Comparison of ENCODE assay signal across 18 cellular contexts in the genomic region with DNA sequence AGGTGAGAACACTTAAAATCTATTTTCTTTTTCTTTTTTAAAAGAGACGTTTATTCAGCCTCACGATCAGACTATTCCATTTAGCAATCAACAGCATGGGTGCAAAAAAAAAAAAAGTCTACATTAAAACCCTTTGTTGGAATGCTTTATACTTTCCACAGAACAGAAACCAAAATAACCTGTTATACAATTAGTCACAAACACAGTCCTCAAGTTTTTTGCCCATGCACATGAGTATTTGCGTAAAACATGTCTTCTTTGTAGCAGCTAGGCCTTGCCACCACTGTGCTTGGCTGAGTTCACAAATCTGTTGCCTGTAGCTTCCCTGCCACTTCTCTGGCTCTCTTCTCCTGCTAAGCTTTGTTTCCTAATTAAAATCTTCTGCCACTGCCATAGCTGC. TPM values are rescaled to one million over a fixed set of nuclear protein-coding genes. Genes with fewer than 3 reads are reported as not detected.
DNase-seq lines count a peak whose midpoint lies in the region; ATAC-seq lines count a peak whose summit lies in the region.
"Had no signal": no experiment of that assay in that cellular context is flagged by ENCODE, and none has a peak within 500 bp of the region (broad histone marks: within the 10 kb centered on the region; RNA-seq: fewer than 3 reads in every experiment).

No MANE protein-coding gene starts in this region.

- CTCF ChIA-PET in activated CD8-positive, alpha-beta T cell treated with anti-CD3 and anti-CD28 coated beads, Interleukin-2, amount 10 ng/mL, durations not matched to agents 7 days and 5 days (lab: Charles Lee) = interaction anchor here (0.8 to 4.7 kb wide), 10 partner anchors 9 to 483 kb away, joined by 3 to 57 read pairs (median 4); partner anchors contain the start of gene M6PR

- no peak for DNase-seq in activated naive CD4-positive, alpha-beta T cell treated with anti-CD3 and anti-CD28 coated beads, Interleukin-2, amount 50 U/mL, for 16 hours
- no peak for DNase-seq in activated CD8-positive, alpha-beta T cell treated with anti-CD3 and anti-CD28 coated beads, Interleukin-2, amount 10 ng/mL, durations not matched to agents 7 days and 5 days
- DNase-seq in effector memory CD8-positive, alpha-beta T cell = no peak
- DNase-seq in stimulated activated naive CD8-positive, alpha-beta T cell treated with anti-CD3 and anti-CD28 coated beads, Interleukin-15, amount 100 ng/mL, for 72 hours = no peak
- DNase-seq: activated effector memory CD4-positive, alpha-beta T cell treated with Interleukin-2 at 50 U/mL for 16 hours; GDM1; left ventricle myocardium superior; midbrain; NCI-H2081; NCI-H345; NCI-H748 treated with DMSO at 0.1 percent for 48 hours; stimulated activated CD4-positive, alpha-beta T cell treated with anti-CD3 and anti-CD28 coated beads, Interleukin-4, amount 100 ng/mL, for 1 hour; stomach; tibial artery had no signal

- H3K4me3 Mint-ChIP-seq in activated naive CD4-positive, alpha-beta T cell treated with anti-CD3 and anti-CD28 coated beads, Interleukin-2, amount 50 U/mL, for 24 hours = peak overlapping the region; percentile 41
- no peak overlapping the region for H3K4me3 Mint-ChIP-seq in activated CD8-positive, alpha-beta T cell treated with anti-CD3 and anti-CD28 coated beads, Interleukin-2, amount 10 ng/mL, durations not matched to agents 7 days and 5 days
- peak overlapping the region; percentile 57 to 62 for H3K4me3 Mint-ChIP-seq in effector memory CD8-positive, alpha-beta T cell
- H3K4me3 Mint-ChIP-seq in stimulated activated naive CD8-positive, alpha-beta T cell treated with anti-CD3 and anti-CD28 coated beads, Interleukin-15, amount 100 ng/mL, for 72 hours = peak overlapping the region; percentile 26 to 51

- no peak for ATAC-seq in activated CD8-positive, alpha-beta T cell treated with anti-CD3 and anti-CD28 coated beads, Interleukin-2, amount 10 ng/mL, durations not matched to agents 7 days and 5 days
- ATAC-seq in effector memory CD8-positive, alpha-beta T cell (replicated peaks) = no peak
- ATAC-seq in stimulated activated naive CD8-positive, alpha-beta T cell treated with anti-CD3 and anti-CD28 coated beads, Interleukin-15, amount 100 ng/mL, for 72 hours = no peak
- no peak for ATAC-seq in GM18909 (IDR thresholded peaks at IDR 0.05; ENCODE audit: poor library complexity, unreplicated experiment)
- no peak for ATAC-seq in GM21515 (IDR thresholded peaks at IDR 0.05; ENCODE audit: unreplicated experiment)
- ATAC-seq: K562, left ventricle myocardium superior had no signal

- peaks cover 14% of the 10 kb centered on the region for H3K36me3 Mint-ChIP-seq in activated naive CD4-positive, alpha-beta T cell treated with anti-CD3 and anti-CD28 coated beads, Interleukin-2, amount 50 U/mL, for 24 hours
- H3K36me3 Mint-ChIP-seq in activated CD8-positive, alpha-beta T cell treated with anti-CD3 and anti-CD28 coated beads, Interleukin-2, amount 10 ng/mL, durations not matched to agents 7 days and 5 days (ENCODE audit: low read depth) = peaks cover 6% of the 10 kb centered on the region
- peaks cover 32% of the 10 kb centered on the region for H3K36me3 Mint-ChIP-seq in effector memory CD8-positive, alpha-beta T cell (ENCODE audit: insufficient read depth)

- peaks cover 58% of the 10 kb centered on the region for H3K4me1 Mint-ChIP-seq in activated naive CD4-positive, alpha-beta T cell treated with anti-CD3 and anti-CD28 coated beads, Interleukin-2, amount 50 U/mL, for 24 hours
- peaks cover 25% of the 10 kb centered on the region for H3K4me1 Mint-ChIP-seq in activated CD8-positive, alpha-beta T cell treated with anti-CD3 and anti-CD28 coated beads, Interleukin-2, amount 10 ng/mL, durations not matched to agents 7 days and 5 days (ENCODE audit: low read depth)
- H3K4me1 Mint-ChIP-seq in effector memory CD8-positive, alpha-beta T cell (ENCODE audit: low read depth in 2 of 2) = peaks cover 30 to 40% of the 10 kb centered on the region in 2 donors
- peaks cover 27% of the 10 kb centered on the region for H3K4me1 Mint-ChIP-seq in stimulated activated naive CD8-positive, alpha-beta T cell treated with anti-CD3 and anti-CD28 coated beads, Interleukin-15, amount 100 ng/mL, for 72 hours

- peak overlapping the region; percentile 98 for H3K27ac Mint-ChIP-seq in activated naive CD4-positive, alpha-beta T cell treated with anti-CD3 and anti-CD28 coated beads, Interleukin-2, amount 50 U/mL, for 24 hours
- peak overlapping the region; percentile 82 for H3K27ac Mint-ChIP-seq in activated CD8-positive, alpha-beta T cell treated with anti-CD3 and anti-CD28 coated beads, Interleukin-2, amount 10 ng/mL, durations not matched to agents 7 days and 5 days
- peak overlapping the region in 1 of 2 donors; percentile 90 for H3K27ac Mint-ChIP-seq in effector memory CD8-positive, alpha-beta T cell
- H3K27ac Mint-ChIP-seq in stimulated activated naive CD8-positive, alpha-beta T cell treated with anti-CD3 and anti-CD28 coated beads, Interleukin-15, amount 100 ng/mL, for 72 hours = peak overlapping the region; percentile 79 to 97

- H3K27me3 Mint-ChIP-seq in activated naive CD4-positive, alpha-beta T cell treated with anti-CD3 and anti-CD28 coated beads, Interleukin-2, amount 50 U/mL, for 24 hours = no peaks in the 10 kb centered on the region
- no peaks in the 10 kb centered on the region for H3K27me3 Mint-ChIP-seq in activated CD8-positive, alpha-beta T cell treated with anti-CD3 and anti-CD28 coated beads, Interleukin-2, amount 10 ng/mL, durations not matched to agents 7 days and 5 days (ENCODE audit: low read depth)
- H3K27me3 Mint-ChIP-seq in effector memory CD8-positive, alpha-beta T cell = no peaks in the 10 kb centered on the region
- no peaks in the 10 kb centered on the region for H3K27me3 Mint-ChIP-seq in stimulated activated naive CD8-positive, alpha-beta T cell treated with anti-CD3 and anti-CD28 coated beads, Interleukin-15, amount 100 ng/mL, for 72 hours

- POLR2A ChIA-PET in activated CD8-positive, alpha-beta T cell treated with anti-CD3 and anti-CD28 coated beads, Interleukin-2, amount 10 ng/mL, durations not matched to agents 7 days and 5 days (lab: Charles Lee) = interaction anchor here (0.7 to 1.8 kb wide), 4 partner anchors 10 to 78 kb away, joined by 3 to 7 read pairs (median 6); partner anchors contain the start of gene M6PR

- no peaks in the 10 kb centered on the region for H3K9me3 Mint-ChIP-seq in activated naive CD4-positive, alpha-beta T cell treated with anti-CD3 and anti-CD28 coated beads, Interleukin-2, amount 50 U/mL, for 24 hours
- H3K9me3 Mint-ChIP-seq in activated CD8-positive, alpha-beta T cell treated with anti-CD3 and anti-CD28 coated beads, Interleukin-2, amount 10 ng/mL, durations not matched to agents 7 days and 5 days (ENCODE audit: insufficient read depth) = peaks cover 6% of the 10 kb centered on the region
- peaks cover 0 to 3% of the 10 kb centered on the region in 2 donors for H3K9me3 Mint-ChIP-seq in effector memory CD8-positive, alpha-beta T cell
- H3K9me3 Mint-ChIP-seq in stimulated activated naive CD8-positive, alpha-beta T cell treated with anti-CD3 and anti-CD28 coated beads, Interleukin-15, amount 100 ng/mL, for 72 hours = no peaks in the 10 kb centered on the region

RNA-seq across cellular contexts. Expression of gene KLRG1, which starts 37.8 kb away (rescaled TPM):
- 1 to 10 TPM; 4.3 to 4.6 TPM for total RNA-seq in activated CD8-positive, alpha-beta T cell treated with anti-CD3 and anti-CD28 coated beads, Interleukin-2, amount 10 ng/mL, durations not matched to agents 7 days and 5 days
